ENCODE assay signal across 30 cellular contexts in genomic region chr10:121394586-121394985, GRCh38.
"Had no signal": no experiment of that assay in that cellular context is flagged by ENCODE, and none has a peak within 500 bp of the region (broad histone marks: within the 10 kb centered on the region; RNA-seq: fewer than 3 reads in every experiment).

No MANE protein-coding gene starts in this region.

- H3K27ac ChIP-seq: esophagus squamous epithelium, ovary, right lobe of liver, stomach, thyroid gland, vagina had no signal

- H3K36me3 ChIP-seq: esophagus squamous epithelium, ovary, right lobe of liver, stomach, thyroid gland, vagina had no signal

- FAIRE-seq: small intestine had no signal

- H3K27ac Mint-ChIP-seq: dendritic cell treated with granulocyte-macrophage colony-stimulating factor and Interleukin-4, amounts not matched to agents 40 ng/mL and 50 ng/mL, for 4 days; immature natural killer cell; mesothelial cell of epicardium; naive thymus-derived CD4-positive, alpha-beta T cell; nephron; stimulated activated effector memory CD8-positive, alpha-beta T cell treated with anti-CD3 and anti-CD28 coated beads, Interleukin-12 subunit alpha, Interleukin-12 subunit beta, amount 100 ng/mL, for 72 hours had no signal

- DNase-seq: cerebellar nuclear complex; effector CD8-positive, alpha-beta T cell; erythroblast; esophagus squamous epithelium; foreskin melanocyte; glutamatergic neuron; hypothalamus; immature natural killer cell; islet precursor cell; kidney glomerular epithelial cell; left colon; mesenchymal stem cell; naive thymus-derived CD4-positive, alpha-beta T cell; occipital lobe; ovary; right lobe of liver; small intestine; stimulated activated CD4-positive, alpha-beta T cell treated with anti-CD3 and anti-CD28 coated beads, Interleukin-12 subunit alpha, Interleukin-12 subunit beta, amount 100 ng/mL, for 4 hours; stimulated activated CD4-positive, alpha-beta T cell treated with anti-CD3 and anti-CD28 coated beads, Interleukin-1b, Interleukin-23, amount 100 ng/mL, for 48 hours; stimulated activated CD4-positive, alpha-beta T cell treated with anti-CD3 and anti-CD28 coated beads, Interleukin-4, amount 100 ng/mL, for 1 hour; stimulated activated naive CD4-positive, alpha-beta T cell treated with Interleukin-2 at 50 U/mL for 16 hours; stomach; thyroid gland; trophoblast cell had no signal

- H3K4me1 Mint-ChIP-seq: immature natural killer cell; mesothelial cell of epicardium; naive thymus-derived CD4-positive, alpha-beta T cell; nephron; stimulated activated effector memory CD8-positive, alpha-beta T cell treated with anti-CD3 and anti-CD28 coated beads, Interleukin-12 subunit alpha, Interleukin-12 subunit beta, amount 100 ng/mL, for 72 hours had no signal

- H3K4me3 ChIP-seq: esophagus squamous epithelium, lung, ovary, right lobe of liver, stomach, thyroid gland, vagina had no signal

- H3K9me3 Mint-ChIP-seq: dendritic cell treated with granulocyte-macrophage colony-stimulating factor and Interleukin-4, amounts not matched to agents 40 ng/mL and 50 ng/mL, for 4 days had no signal

- H3K9me3 ChIP-seq: esophagus squamous epithelium, ovary, right lobe of liver, stomach, thyroid gland, vagina had no signal

- H3K36me3 Mint-ChIP-seq: immature natural killer cell; naive thymus-derived CD4-positive, alpha-beta T cell; stimulated activated effector memory CD8-positive, alpha-beta T cell treated with anti-CD3 and anti-CD28 coated beads, Interleukin-12 subunit alpha, Interleukin-12 subunit beta, amount 100 ng/mL, for 72 hours had no signal

- H3K27me3 ChIP-seq: esophagus squamous epithelium, ovary, right lobe of liver, stomach, thyroid gland, vagina had no signal

- H3K27me3 Mint-ChIP-seq: dendritic cell treated with granulocyte-macrophage colony-stimulating factor and Interleukin-4, amounts not matched to agents 40 ng/mL and 50 ng/mL, for 4 days had no signal

- ATAC-seq: left colon; naive thymus-derived CD4-positive, alpha-beta T cell; right lobe of liver; stimulated activated effector memory CD8-positive, alpha-beta T cell treated with anti-CD3 and anti-CD28 coated beads, Interleukin-12 subunit alpha, Interleukin-12 subunit beta, amount 100 ng/mL, for 72 hours had no signal

- H3K4me1 ChIP-seq: esophagus squamous epithelium, right lobe of liver, vagina had no signal

- H3K4me3 Mint-ChIP-seq: dendritic cell treated with granulocyte-macrophage colony-stimulating factor and Interleukin-4, amounts not matched to agents 40 ng/mL and 50 ng/mL, for 4 days; immature natural killer cell; mesothelial cell of epicardium; naive thymus-derived CD4-positive, alpha-beta T cell; nephron; stimulated activated effector memory CD8-positive, alpha-beta T cell treated with anti-CD3 and anti-CD28 coated beads, Interleukin-12 subunit alpha, Interleukin-12 subunit beta, amount 100 ng/mL, for 72 hours had no signal
